ENCODE assay signal across 19 cellular contexts in the genomic region with DNA sequence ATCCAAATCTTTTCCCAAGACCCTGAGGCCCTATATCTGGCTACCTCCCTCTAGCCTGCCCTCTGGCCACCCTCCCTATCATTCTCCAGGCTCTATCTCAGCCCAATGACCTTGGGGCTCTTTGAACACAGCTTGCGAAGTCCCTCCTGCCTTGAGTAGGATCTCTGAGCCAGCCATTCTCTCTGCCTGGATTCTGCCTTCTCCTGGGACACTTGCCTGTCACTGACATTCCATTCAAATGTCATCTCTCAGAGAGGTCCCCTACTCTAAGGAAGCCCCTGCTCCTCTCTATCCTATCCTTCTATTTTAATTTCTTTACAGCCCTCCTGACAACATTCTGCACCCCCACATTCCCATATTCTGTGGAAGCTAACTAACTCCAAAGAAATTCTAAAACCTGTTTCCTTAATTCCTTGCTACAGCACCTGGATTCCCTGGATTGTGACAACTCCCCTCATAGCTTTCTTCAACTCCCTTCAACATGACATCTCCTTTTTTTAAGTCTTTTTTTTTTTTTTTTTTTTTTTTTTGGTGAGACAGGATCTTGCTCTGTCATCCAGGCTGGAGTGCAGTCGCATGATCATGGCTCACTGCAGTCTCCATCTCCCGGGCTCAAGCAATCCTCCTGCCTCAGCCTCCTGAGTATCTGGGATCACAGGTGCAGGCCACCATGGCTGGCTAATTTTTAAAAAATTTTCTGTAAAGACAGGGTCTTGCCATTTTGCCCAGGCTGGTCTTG.
DNase-seq lines count a peak whose midpoint lies in the region; ATAC-seq and TF ChIP-seq lines count a peak whose summit lies in the region.
"Had no signal": no experiment of that assay in that cellular context is flagged by ENCODE, and none has a peak within 500 bp of the region (broad histone marks: within the 10 kb centered on the region; RNA-seq: fewer than 3 reads in every experiment).

No MANE protein-coding gene starts in this region.

- H2BK120ac ChIP-seq in mesendoderm (ENCODE audit: low read depth, low read length), result no peak overlapping the region

- no peak overlapping the region for H4K8ac ChIP-seq in mesendoderm (ENCODE audit: low read depth, low read length)

- TF ChIP-seq CTCF in adrenal gland (IDR thresholded peaks at IDR 0.05), result no peak
- TF ChIP-seq CTCF in CD14-positive monocyte (IDR thresholded peaks at IDR 0.05), result no peak
- no peak for TF ChIP-seq CTCF in osteoblast (IDR thresholded peaks at IDR 0.05; ENCODE audit: extremely low read depth, low read depth, low read length)

- peaks cover 24% of the 10 kb centered on the region for H3K36me3 Mint-ChIP-seq in CD4-positive, CD25-positive, alpha-beta regulatory T cell
- peaks cover 28 to 37% of the 10 kb centered on the region in 2 donors for H3K36me3 Mint-ChIP-seq in CD14-positive monocyte

- H3K4me1 ChIP-seq in CD4-positive, CD25-positive, alpha-beta regulatory T cell (ENCODE audit: control insufficient read depth, insufficient read depth, low read length, poor library complexity, severe bottlenecking), result peaks cover 40% of the 10 kb centered on the region
- peaks cover 0 to under 1% of the 10 kb centered on the region in 2 donors for H3K4me1 ChIP-seq in adrenal gland (replicated peaks in 1 of 2)
- no peaks in the 10 kb centered on the region for H3K4me1 ChIP-seq in mesendoderm (ENCODE audit: control insufficient read depth, low read depth, low read length)
- H3K4me1 ChIP-seq in osteoblast (ENCODE audit: insufficient read depth, low read length), result peaks cover 6% of the 10 kb centered on the region
- H3K4me1 ChIP-seq: BLaER1 had no signal

- no peak overlapping the region for H2BK5ac ChIP-seq in mesendoderm (ENCODE audit: low read length)

- H3K18ac ChIP-seq in mesendoderm (ENCODE audit: low read length), result no peak overlapping the region

- H2BK15ac ChIP-seq in mesendoderm (replicated peaks; ENCODE audit: low read depth), result no peak overlapping the region

- WGBS in adrenal gland, 4 donors, result 67 to 91% (median 80%) methylated on average over 3 of the region's 3 CpGs
- WGBS in mesendoderm (ENCODE audit: extremely low coverage, insufficient coverage, low lambda C conversion rate), result no CpG with 5 or more reads among the region's 3 CpGs

- H3K27me3 Mint-ChIP-seq in CD4-positive, CD25-positive, alpha-beta regulatory T cell, result no peaks in the 10 kb centered on the region
- peaks cover 0 to 1% (median 0%) of the 10 kb centered on the region in 3 donors for H3K27me3 Mint-ChIP-seq in CD14-positive monocyte (ENCODE audit: low read depth in 3 of 3)
- H3K27me3 Mint-ChIP-seq: CD4-positive, alpha-beta T cell had no signal

- peak overlapping the region in 1 of 4 donors; percentile 9 for H3K4me3 Mint-ChIP-seq in CD4-positive, CD25-positive, alpha-beta regulatory T cell
- H3K4me3 Mint-ChIP-seq in CD14-positive monocyte, result no peak overlapping the region
- H3K4me3 Mint-ChIP-seq: CD4-positive, alpha-beta T cell; H9 had no signal

- H3K4ac ChIP-seq in mesendoderm (ENCODE audit: low read depth, low read length), result no peak overlapping the region

- H3K9me3 ChIP-seq in CD4-positive, CD25-positive, alpha-beta regulatory T cell (ENCODE audit: control insufficient read depth in 2 of 2, low read length in 2 of 2), result no peaks in the 10 kb centered on the region
- H3K9me3 ChIP-seq in adrenal gland (replicated peaks in 1 of 3) (no peaks in the 10 kb centered on the region), osteoblast (ENCODE audit: low read depth, low read length) (no peaks in the 10 kb centered on the region)
- H3K9me3 ChIP-seq: BLaER1 had no signal

- no peak overlapping the region for H3K4me3 ChIP-seq in CD4-positive, CD25-positive, alpha-beta regulatory T cell (ENCODE audit: low read depth, low read length)
- no peak overlapping the region for H3K4me3 ChIP-seq in adrenal gland
- no peak overlapping the region for H3K4me3 ChIP-seq in mesendoderm (ENCODE audit: low read length)
- no peak overlapping the region for H3K4me3 ChIP-seq in osteoblast (ENCODE audit: insufficient read depth, low read length)
- H3K4me3 ChIP-seq: BLaER1 had no signal

- no peaks in the 10 kb centered on the region for H4K20me1 ChIP-seq in osteoblast (ENCODE audit: insufficient read depth, low read length)
- H4K20me1 ChIP-seq: BLaER1 had no signal

- H3K4me2 ChIP-seq in mesendoderm (ENCODE audit: low read length), result no peak overlapping the region
- no peak overlapping the region for H3K4me2 ChIP-seq in osteoblast (ENCODE audit: insufficient read depth, low read length)
- H3K4me2 ChIP-seq: BLaER1 had no signal

- no peak overlapping the region for H3K56ac ChIP-seq in mesendoderm (ENCODE audit: low read length)

- H2AK5ac ChIP-seq in mesendoderm (ENCODE audit: low read length), result no peak overlapping the region

- no peak overlapping the region for H3K23ac ChIP-seq in mesendoderm (ENCODE audit: low read length)

- no peak overlapping the region for H4K5ac ChIP-seq in mesendoderm (ENCODE audit: low read length)

- TF ChIP-seq POLR2A in adrenal gland (IDR thresholded peaks at IDR 0.05), result no peak

- H2AFZ ChIP-seq in osteoblast (ENCODE audit: low read length), result no peak overlapping the region

- peak overlapping the region in 2 of 3 donors; percentile 63 to 78 for H3K27ac Mint-ChIP-seq in CD4-positive, CD25-positive, alpha-beta regulatory T cell
- peak overlapping the region in 1 of 7 donors; percentile 52 for H3K27ac Mint-ChIP-seq in CD14-positive monocyte
- H3K27ac Mint-ChIP-seq: CD4-positive, alpha-beta T cell; H9 had no signal

- H3K9me3 Mint-ChIP-seq in CD4-positive, CD25-positive, alpha-beta regulatory T cell, result peaks cover 0 to 4% (median 0%) of the 10 kb centered on the region in 7 donors
- no peaks in the 10 kb centered on the region for H3K9me3 Mint-ChIP-seq in CD14-positive monocyte
- H3K9me3 Mint-ChIP-seq: CD4-positive, alpha-beta T cell; H9 had no signal

- H3K36me3 ChIP-seq in CD4-positive, CD25-positive, alpha-beta regulatory T cell (ENCODE audit: control insufficient read depth, insufficient read depth, low read length), result peaks cover 4% of the 10 kb centered on the region
- no peaks in the 10 kb centered on the region for H3K36me3 ChIP-seq in adrenal gland (replicated peaks in 1 of 2)
- H3K36me3 ChIP-seq in mesendoderm (ENCODE audit: control insufficient read depth, insufficient read depth, low read length), result no peaks in the 10 kb centered on the region
- no peaks in the 10 kb centered on the region for H3K36me3 ChIP-seq in osteoblast (ENCODE audit: insufficient read depth, low read length)
- H3K36me3 ChIP-seq: BLaER1 had no signal

- DNase-seq in Right ventricle myocardium inferior (ENCODE audit: missing footprints) (no peak), cardiac septum (ENCODE audit: low spot score) (no peak), adrenal gland (peak in 5 of 7 donors; percentile 26 to 53 (median 40)), mesendoderm (peak; percentile 22), CD14-positive monocyte (ENCODE audit: low spot score) (no peak), osteoblast (ENCODE audit: insufficient read length, low spot score, missing footprints) (no peak)
- DNase-seq in CD4-positive, CD25-positive, alpha-beta regulatory T cell, result no peak
- DNase-seq: AML-193; CD4-positive, alpha-beta T cell; COR-L47; DMS153; DMS79 treated with DMSO at 0.1 percent for 48 hours; EL; GOT3; H9; IMR-90 had no signal

- H3K27ac ChIP-seq in CD4-positive, CD25-positive, alpha-beta regulatory T cell (ENCODE audit: insufficient read depth, low read length, poor library complexity, severe bottlenecking), result no peak overlapping the region
- no peak overlapping the region for H3K27ac ChIP-seq in adrenal gland
- no peak overlapping the region for H3K27ac ChIP-seq in mesendoderm (ENCODE audit: low read depth, low read length)
- H3K27ac ChIP-seq in osteoblast (ENCODE audit: low read depth, low read length), result no peak overlapping the region
- H3K27ac ChIP-seq: 22Rv1, BLaER1 had no signal

- H3K79me1 ChIP-seq in mesendoderm (ENCODE audit: low read length), result no peaks in the 10 kb centered on the region

- ATAC-seq in Right ventricle myocardium inferior (peak; percentile 58), GM21576 (IDR thresholded peaks at IDR 0.05; ENCODE audit: unreplicated experiment) (no peak)
- no peak for ATAC-seq in CD4-positive, CD25-positive, alpha-beta regulatory T cell (ENCODE audit: low read depth in 2 of 2)

- no peaks in the 10 kb centered on the region for H3K27me3 ChIP-seq in CD4-positive, CD25-positive, alpha-beta regulatory T cell (ENCODE audit: control insufficient read depth, insufficient read depth, low read length)
- H3K27me3 ChIP-seq in adrenal gland (no peaks in the 10 kb centered on the region), mesendoderm (ENCODE audit: insufficient read depth, low read length, poor library complexity) (no peaks in the 10 kb centered on the region), osteoblast (ENCODE audit: insufficient read depth, low read length) (no peaks in the 10 kb centered on the region)
- H3K27me3 ChIP-seq: BLaER1 had no signal

- H3K79me2 ChIP-seq in mesendoderm (ENCODE audit: control insufficient read depth, insufficient read depth, low read length), result no peaks in the 10 kb centered on the region
- no peaks in the 10 kb centered on the region for H3K79me2 ChIP-seq in osteoblast (ENCODE audit: insufficient read depth, low read length)

- intact Hi-C loops in Right ventricle myocardium inferior (cut with DNase I), result no loop called here
- intact Hi-C loops in cardiac septum (cut with DNase I), result no loop called here
- intact Hi-C loops in adrenal gland (cut with DNase I), result no loop called here
- intact Hi-C loops in CD14-positive monocyte (cut with micrococcal nuclease), result no loop called here

- no peak overlapping the region for H3K9ac ChIP-seq in mesendoderm (ENCODE audit: low read length)
- H3K9ac ChIP-seq: BLaER1 had no signal

- peaks cover 56 to 65% (median 61%) of the 10 kb centered on the region in 4 donors for H3K4me1 Mint-ChIP-seq in CD4-positive, CD25-positive, alpha-beta regulatory T cell
- H3K4me1 Mint-ChIP-seq in CD14-positive monocyte, result peaks cover 6% of the 10 kb centered on the region

Comparison
In these comparisons a context has a peak if more than half of its experiments do, and no peak if none do; other contexts are left out.
1. DNase-seq: peak in adrenal gland (5 of 7) and mesendoderm (single experiment); none in Right ventricle myocardium inferior (single experiment), cardiac septum (single experiment), CD4-positive, CD25-positive, alpha-beta regulatory T cell (0 of 3), CD14-positive monocyte (single experiment) and osteoblast (single experiment).